Comparison of ENCODE assay signal across 20 cellular contexts in genomic region chr1:11400155-11400554, GRCh38.
A peak's percentile ranks its signal among the peaks of the same experiment; 100 is the strongest.
DNase-seq lines count a peak whose midpoint lies in the region; ATAC-seq and TF ChIP-seq lines count a peak whose summit lies in the region.
"Had no signal": no experiment of that assay in that cellular context is flagged by ENCODE, and none has a peak within 500 bp of the region (broad histone marks: within the 10 kb centered on the region; RNA-seq: fewer than 3 reads in every experiment).

No MANE protein-coding gene starts in this region.

- no peak overlapping the region for H2AFZ ChIP-seq in osteoblast (ENCODE audit: low read length)
- H2AFZ ChIP-seq: GM23338 had no signal

- H3K27me3 ChIP-seq in osteoblast (ENCODE audit: insufficient read depth, low read length): peaks cover 4% of the 10 kb centered on the region
- H3K27me3 ChIP-seq: BLaER1 had no signal

- H3K36me3 ChIP-seq in osteoblast (ENCODE audit: insufficient read depth, low read length): no peaks in the 10 kb centered on the region
- H3K36me3 ChIP-seq: BLaER1, HAP-1 had no signal

- peaks cover 10% of the 10 kb centered on the region for H3K9me3 Mint-ChIP-seq in activated CD4-positive, alpha-beta T cell treated with anti-CD3 and anti-CD28 coated beads, Interleukin-2, amount 10 ng/mL, durations not matched to agents 7 days and 5 days
- no peaks in the 10 kb centered on the region for H3K9me3 Mint-ChIP-seq in stimulated activated naive B cell treated with anti-CD40 and anti-IgM and Interleukin-4, amounts not matched to agents 10 μg/mL and 1 μg/mL and 100 μg/mL, for 72 hours
- H3K9me3 Mint-ChIP-seq in progenitor cell of endocrine pancreas (ENCODE audit: low read depth): no peaks in the 10 kb centered on the region
- H3K9me3 Mint-ChIP-seq: CD8-positive, alpha-beta memory T cell; HFFc6 had no signal

- peak overlapping the region; percentile 0 for H3K27ac Mint-ChIP-seq in activated CD4-positive, alpha-beta T cell treated with anti-CD3 and anti-CD28 coated beads, Interleukin-2, amount 10 ng/mL, durations not matched to agents 7 days and 5 days
- peak overlapping the region; percentile 56 for H3K27ac Mint-ChIP-seq in stimulated activated naive B cell treated with anti-CD40 and anti-IgM and Interleukin-4, amounts not matched to agents 10 μg/mL and 1 μg/mL and 100 μg/mL, for 72 hours
- no peak overlapping the region for H3K27ac Mint-ChIP-seq in progenitor cell of endocrine pancreas
- H3K27ac Mint-ChIP-seq: B cell; CD4-positive, CD25-positive, alpha-beta regulatory T cell; GM23338; HFFc6 had no signal

- POLR2A ChIA-PET in activated CD4-positive, alpha-beta T cell treated with anti-CD3 and anti-CD28 coated beads, Interleukin-2, amount 10 ng/mL, durations not matched to agents 7 days and 5 days (lab: Charles Lee): no interaction called here

- CTCF ChIA-PET in activated CD4-positive, alpha-beta T cell treated with anti-CD3 and anti-CD28 coated beads, Interleukin-2, amount 10 ng/mL, durations not matched to agents 7 days and 5 days (lab: Charles Lee): no interaction called here

- H3K4me3 ChIP-seq in osteoblast (ENCODE audit: insufficient read depth, low read length): no peak overlapping the region
- H3K4me3 ChIP-seq: BLaER1, GM12878, GM23338, HAP-1 had no signal

- H3K4me1 ChIP-seq in osteoblast (ENCODE audit: insufficient read depth, low read length): no peaks in the 10 kb centered on the region
- H3K4me1 ChIP-seq: HAP-1 had no signal

- no peak for DNase-seq in activated CD4-positive, alpha-beta T cell treated with anti-CD3 and anti-CD28 coated beads, Interleukin-2, amount 10 ng/mL, durations not matched to agents 7 days and 5 days
- no peak for DNase-seq in activated CD4-positive, alpha-beta T cell treated with anti-CD3 and anti-CD28 coated beads for 1 hour
- peak; percentile 8 for DNase-seq in osteoblast (ENCODE audit: insufficient read length, low spot score, missing footprints)
- no peak for DNase-seq in stimulated activated naive B cell treated with anti-CD40 and anti-IgM and Interleukin-4, amounts not matched to agents 10 μg/mL and 1 μg/mL and 100 μg/mL, for 72 hours
- no peak for DNase-seq in progenitor cell of endocrine pancreas (ENCODE audit: low spot score, unreplicated experiment)
- DNase-seq: CD4-positive, CD25-positive, alpha-beta regulatory T cell; CD8-positive, alpha-beta memory T cell; DMS 273 treated with DMSO at 0.1 percent for 48 hours; DMS79; EL; GDM1; HFFc6 had no signal

- H3K4me2 ChIP-seq in osteoblast (ENCODE audit: insufficient read depth, low read length): no peak overlapping the region
- H3K4me2 ChIP-seq: BLaER1, GM23338 had no signal

- H3K79me2 ChIP-seq in osteoblast (ENCODE audit: insufficient read depth, low read length): no peaks in the 10 kb centered on the region

- H3K36me3 Mint-ChIP-seq in activated CD4-positive, alpha-beta T cell treated with anti-CD3 and anti-CD28 coated beads, Interleukin-2, amount 10 ng/mL, durations not matched to agents 7 days and 5 days (ENCODE audit: low read depth): peaks cover 6% of the 10 kb centered on the region
- no peaks in the 10 kb centered on the region for H3K36me3 Mint-ChIP-seq in stimulated activated naive B cell treated with anti-CD40 and anti-IgM and Interleukin-4, amounts not matched to agents 10 μg/mL and 1 μg/mL and 100 μg/mL, for 72 hours
- H3K36me3 Mint-ChIP-seq in progenitor cell of endocrine pancreas (ENCODE audit: insufficient read depth): no peaks in the 10 kb centered on the region
- H3K36me3 Mint-ChIP-seq: CD4-positive, CD25-positive, alpha-beta regulatory T cell; CD8-positive, alpha-beta memory T cell had no signal

- H3K4me1 Mint-ChIP-seq in activated CD4-positive, alpha-beta T cell treated with anti-CD3 and anti-CD28 coated beads, Interleukin-2, amount 10 ng/mL, durations not matched to agents 7 days and 5 days: peaks cover 3% of the 10 kb centered on the region
- H3K4me1 Mint-ChIP-seq in stimulated activated naive B cell treated with anti-CD40 and anti-IgM and Interleukin-4, amounts not matched to agents 10 μg/mL and 1 μg/mL and 100 μg/mL, for 72 hours: peaks cover 3 to 9% of the 10 kb centered on the region in 2 donors
- H3K4me1 Mint-ChIP-seq in progenitor cell of endocrine pancreas (ENCODE audit: low read depth): no peaks in the 10 kb centered on the region
- H3K4me1 Mint-ChIP-seq: B cell had no signal

- TF ChIP-seq CTCF in osteoblast (IDR thresholded peaks at IDR 0.05; ENCODE audit: extremely low read depth, low read depth, low read length): no peak
- no peak for TF ChIP-seq CTCF in progenitor cell of endocrine pancreas (IDR thresholded peaks at IDR 0.05; ENCODE audit: unreplicated experiment)

- no peak overlapping the region for H3K4me3 Mint-ChIP-seq in activated CD4-positive, alpha-beta T cell treated with anti-CD3 and anti-CD28 coated beads, Interleukin-2, amount 10 ng/mL, durations not matched to agents 7 days and 5 days
- H3K4me3 Mint-ChIP-seq in stimulated activated naive B cell treated with anti-CD40 and anti-IgM and Interleukin-4, amounts not matched to agents 10 μg/mL and 1 μg/mL and 100 μg/mL, for 72 hours: no peak overlapping the region
- H3K4me3 Mint-ChIP-seq in progenitor cell of endocrine pancreas (ENCODE audit: low read depth): no peak overlapping the region
- H3K4me3 Mint-ChIP-seq: B cell; CD4-positive, CD25-positive, alpha-beta regulatory T cell; CD8-positive, alpha-beta memory T cell; GM23338; HFFc6 had no signal

- ATAC-seq in stimulated activated naive B cell treated with anti-CD40 and anti-IgM and Interleukin-4, amounts not matched to agents 10 μg/mL and 1 μg/mL and 100 μg/mL, for 72 hours (replicated peaks): no peak
- no peak for ATAC-seq in GM21825 (IDR thresholded peaks at IDR 0.05; ENCODE audit: unreplicated experiment)
- ATAC-seq: GM12878, GM23338 had no signal

- H4K20me1 ChIP-seq in osteoblast (ENCODE audit: insufficient read depth, low read length): no peaks in the 10 kb centered on the region
- H4K20me1 ChIP-seq: BLaER1 had no signal

- H3K27me3 Mint-ChIP-seq in activated CD4-positive, alpha-beta T cell treated with anti-CD3 and anti-CD28 coated beads, Interleukin-2, amount 10 ng/mL, durations not matched to agents 7 days and 5 days: peaks cover 4% of the 10 kb centered on the region
- peaks cover 16 to 27% of the 10 kb centered on the region in 2 donors for H3K27me3 Mint-ChIP-seq in stimulated activated naive B cell treated with anti-CD40 and anti-IgM and Interleukin-4, amounts not matched to agents 10 μg/mL and 1 μg/mL and 100 μg/mL, for 72 hours
- H3K27me3 Mint-ChIP-seq in progenitor cell of endocrine pancreas: peaks cover 20% of the 10 kb centered on the region

- H3K27ac ChIP-seq in osteoblast (ENCODE audit: low read depth, low read length): no peak overlapping the region
- H3K27ac ChIP-seq: 22Rv1, BLaER1, C4-2B had no signal

- no peaks in the 10 kb centered on the region for H3K9me3 ChIP-seq in osteoblast (ENCODE audit: low read depth, low read length)
- H3K9me3 ChIP-seq: HAP-1 had no signal
